ENCODE assay signal across 8 cellular contexts in genomic region chr6:151690303-151690702, GRCh38.
DNase-seq lines count a peak whose midpoint lies in the region; ATAC-seq, FAIRE-seq and TF ChIP-seq lines count a peak whose summit lies in the region.

No MANE protein-coding gene starts in this region.

- H3K79me2 ChIP-seq in H1 (ENCODE audit: control insufficient read depth in 1 of 2, insufficient read depth in 2 of 2, low read length in 2 of 2): no peaks in the 10 kb centered on the region

- intact Hi-C loops in ovary (cut with DNase I): loop anchor here in 3 of 4 donors (5.0 to 10.0 kb wide), 4 partner anchors 64 to 574 kb away; no protein-coding TSS in a partner anchor

- H3K4me1 ChIP-seq in H1 (replicated peaks in 1 of 4; ENCODE audit: control insufficient read depth in 3 of 4, insufficient read depth in 4 of 4, low read length in 3 of 4) (peaks cover 0 to 3% (median under 1%) of the 10 kb centered on the region in 4 experiments; a peak in 3 of 7 replicates), ovary (ENCODE audit: insufficient read depth) (peaks cover 3% of the 10 kb centered on the region)

- H3K4me2 ChIP-seq in H1 (ENCODE audit: insufficient read depth in 1 of 2, low read depth in 2 of 2, low read length in 2 of 2): no peak overlapping the region

- H3K4ac ChIP-seq in H1 (replicated peaks; ENCODE audit: insufficient read length, low read depth, low read length): no peak overlapping the region

- 82% methylated on average over 4 of the region's 4 CpGs; no CpG with 5 or more reads in 1 of the 2 experiments for WGBS in H1 (ENCODE audit: extremely low coverage in 1 of 2, insufficient coverage in 1 of 2, insufficient read length in 1 of 2, insufficient replicate concordance in 2 of 2, low coverage in 1 of 2, low lambda C conversion rate in 2 of 2, missing lambda C conversion rate in 1 of 2), 2 experiments
- 3 to 5% (median 4%) methylated on average over 4 of the region's 4 CpGs for WGBS in ovary, 3 donors

- TF ChIP-seq EP300 in H1 (IDR thresholded peaks at IDR 0.05; ENCODE audit: borderline replicate concordance in 1 of 2, low read depth in 2 of 2, low read length in 2 of 2): no peak
- no peak for TF ChIP-seq EP300 in ovary (IDR thresholded peaks at IDR 0.05)

- TF ChIP-seq RAD21 in H1 (IDR thresholded peaks at IDR 0.05 in 1 of 2, conservative IDR thresholded peaks at IDR 0.05 in 1 of 2; ENCODE audit: low read depth in 2 of 2, low read length in 2 of 2): peak; percentile 49 to 52

- no peak overlapping the region for H3K9ac ChIP-seq in H1 (replicated peaks in 1 of 4; ENCODE audit: extremely low read depth in 1 of 4, low read depth in 3 of 4, low read length in 3 of 4)

- H2AK5ac ChIP-seq in H1 (ENCODE audit: low read depth, low read length): no peak overlapping the region

- H4K20me1 ChIP-seq in H1 (replicated peaks in 1 of 2; ENCODE audit: control insufficient read depth in 1 of 2, insufficient read depth in 2 of 2, low read length in 2 of 2): no peaks in the 10 kb centered on the region

- H3K27ac ChIP-seq in H1 (ENCODE audit: low read depth, low read length) (no peak overlapping the region), ovary (peak overlapping the region; percentile 69 to 88)

- H2BK15ac ChIP-seq in H1 (ENCODE audit: low read length): no peak overlapping the region

- H3K9me3 ChIP-seq in H1 (ENCODE audit: insufficient read depth in 2 of 2, low read depth in 1 of 2, low read length in 1 of 2) (no peaks in the 10 kb centered on the region), ovary (no peaks in the 10 kb centered on the region)

- H3K14ac ChIP-seq in H1 (ENCODE audit: insufficient read length): no peak overlapping the region

- H3K27ac Mint-ChIP-seq in IgD-negative memory B cell: peak overlapping the region; percentile 66 to 90 (median 82)

- FAIRE-seq in H1 (lab: Jason Lieb, UNC): no peak
- no peak for FAIRE-seq in urothelium cell line (lab: Jason Lieb, UNC)

- no peak overlapping the region for H3K23ac ChIP-seq in H1 (ENCODE audit: insufficient read length)

- H3K36me3 Mint-ChIP-seq in IgD-negative memory B cell: no peaks in the 10 kb centered on the region

- no peak overlapping the region for H3K56ac ChIP-seq in H1 (replicated peaks; ENCODE audit: insufficient read length, low read depth, low read length)

- no peaks in the 10 kb centered on the region for H3K79me1 ChIP-seq in H1 (ENCODE audit: low read depth, low read length)

- no peak overlapping the region for H3K18ac ChIP-seq in H1 (ENCODE audit: extremely low read depth, low read length)

- ATAC-seq in HG03039 (IDR thresholded peaks at IDR 0.05; ENCODE audit: unreplicated experiment) (no peak), GM21360 (IDR thresholded peaks at IDR 0.05; ENCODE audit: unreplicated experiment) (no peak)

- H3K4me3 ChIP-seq in H1 (ENCODE audit: extremely low read depth in 1 of 4, insufficient read depth in 2 of 4, low read depth in 3 of 4, low read length in 4 of 4) (no peak overlapping the region), ovary (peak overlapping the region; percentile 29)

- H3K36me3 ChIP-seq in H1 (ENCODE audit: control insufficient read depth in 2 of 4, insufficient read depth in 4 of 4, low read length in 3 of 4) (no peaks in the 10 kb centered on the region), ovary (no peaks in the 10 kb centered on the region)

- no peak overlapping the region for H2BK5ac ChIP-seq in H1 (ENCODE audit: low read depth, low read length)

- H3K9me3 Mint-ChIP-seq in IgD-negative memory B cell: no peaks in the 10 kb centered on the region

- no peak overlapping the region for H2BK20ac ChIP-seq in H1 (ENCODE audit: low read length)

- no peak overlapping the region for H4K5ac ChIP-seq in H1 (ENCODE audit: insufficient read length, low read depth, low read length)

- TF ChIP-seq CTCF in GM10266 (IDR thresholded peaks at IDR 0.05; ENCODE audit: control insufficient read depth, insufficient read depth, low read depth, missing control alignments) (peak; percentile 29), H1 (IDR thresholded peaks at IDR 0.05; ENCODE audit: control extremely low read depth in 1 of 3, insufficient read depth in 1 of 3, low read depth in 1 of 3, low read length in 3 of 3) (no peak; a peak in 1 of 4 replicates), ovary (IDR thresholded peaks at IDR 0.05) (peak in 1 of 3 donors; percentile 17)

- H2AFZ ChIP-seq in H1 (ENCODE audit: low read length): no peak overlapping the region

- H4K8ac ChIP-seq in H1 (ENCODE audit: extremely low read depth, insufficient read depth, low read length): no peak overlapping the region

- H3K23me2 ChIP-seq in H1 (ENCODE audit: low read depth, low read length): no peaks in the 10 kb centered on the region

- H3K27me3 Mint-ChIP-seq in IgD-negative memory B cell: no peaks in the 10 kb centered on the region

- no peak for TF ChIP-seq POLR2A in H1 (IDR thresholded peaks at IDR 0.05; ENCODE audit: control extremely low read depth in 1 of 2, low read depth in 2 of 2, low read length in 2 of 2)
- peak; percentile 41 for TF ChIP-seq POLR2A in ovary (IDR thresholded peaks at IDR 0.05)

- no peak overlapping the region for H2BK12ac ChIP-seq in H1 (ENCODE audit: low read depth, low read length)

- H3K4me3 Mint-ChIP-seq in IgD-negative memory B cell: peak overlapping the region; percentile 68 to 88 (median 82)

- H2BK120ac ChIP-seq in H1 (replicated peaks; ENCODE audit: low read depth, low read length): no peak overlapping the region

- H3K4me1 Mint-ChIP-seq in IgD-negative memory B cell: peaks cover 20 to 26% (median 25%) of the 10 kb centered on the region in 3 donors

- CTCF ChIA-PET in H1 (lab: Charles Lee; ENCODE audit: partially characterized antibody): interaction anchor here (0.6 to 3.2 kb wide), 14 partner anchors 9 to 648 kb away, joined by 3 to 14 read pairs (median 4); no protein-coding TSS in a partner anchor

- POLR2A ChIA-PET in H1 (lab: Charles Lee; ENCODE audit: partially characterized antibody): interaction anchor here (0.6 kb wide), 1 partner anchor 140 kb away, joined by 3 read pairs; no protein-coding TSS in a partner anchor

- DNase-seq in GM10266 (ENCODE audit: extremely low spot score) (peak; percentile 20), H1 (ENCODE audit: low read depth in 1 of 2, low spot score in 2 of 2) (no peak), ovary (peak in 1 of 5 donors; percentile 29), NCI-H510A treated with DMSO at 0.1 percent for 48 hours (lab: John Stamatoyannopoulos, UW) (no peak), urothelium cell line (ENCODE audit: low spot score) (no peak)

- H3K27me3 ChIP-seq in H1 (replicated peaks in 1 of 4; ENCODE audit: control insufficient read depth in 3 of 4, extremely low read depth in 1 of 4, insufficient read depth in 3 of 4, low read length in 3 of 4): no peaks in the 10 kb centered on the region
- no peaks in the 10 kb centered on the region for H3K27me3 ChIP-seq in ovary

- no peak overlapping the region for H4K91ac ChIP-seq in H1 (replicated peaks; ENCODE audit: insufficient read length, low read length)

TF ChIP-seq in H1, 55 proteins besides CTCF, POLR2A, EP300 and RAD21:
- TF ChIP-seq SIN3A (conservative IDR thresholded peaks at IDR 0.05 in 1 of 2, IDR thresholded peaks at IDR 0.05 in 1 of 2; ENCODE audit: low read depth in 1 of 2, low read length in 2 of 2) (no peak), BRCA1 (IDR thresholded peaks at IDR 0.05; ENCODE audit: low read depth, low read length) (no peak)
